ENCODE assay signal across 11 cellular contexts in genomic region chr1:234781241-234782056, GRCh38.
A peak's percentile ranks its signal among the peaks of the same experiment; 100 is the strongest.
DNase-seq lines count a peak whose midpoint lies in the region; ATAC-seq and TF ChIP-seq lines count a peak whose summit lies in the region.
"Had no signal": no experiment of that assay in that cellular context is flagged by ENCODE, and none has a peak within 500 bp of the region (broad histone marks: within the 10 kb centered on the region; RNA-seq: fewer than 3 reads in every experiment).

No MANE protein-coding gene starts in this region.

- H3K4me1 ChIP-seq in OCI-LY7 (ENCODE audit: insufficient read depth, low read length, poor library complexity, severe bottlenecking) = no peaks in the 10 kb centered on the region

- no peaks in the 10 kb centered on the region for H3K4me1 Mint-ChIP-seq in stimulated activated memory B cell treated with anti-CD40 and anti-IgM and Interleukin-4, amounts not matched to agents 10 μg/mL and 1 μg/mL and 100 μg/mL, for 72 hours
- H3K4me1 Mint-ChIP-seq: memory B cell had no signal

- no peak overlapping the region for H3K27ac ChIP-seq in OCI-LY7 (ENCODE audit: low read depth, low read length, poor library complexity, severe bottlenecking)
- H3K27ac ChIP-seq: BLaER1 treated with 17β-estradiol and CSF1 and Interleukin-3, amounts not matched to agents 10 nM and 100 nM had no signal

- H3K9me3 Mint-ChIP-seq in stimulated activated memory B cell treated with anti-CD40 and anti-IgM and Interleukin-4, amounts not matched to agents 10 μg/mL and 1 μg/mL and 100 μg/mL, for 72 hours = no peaks in the 10 kb centered on the region
- H3K9me3 Mint-ChIP-seq: memory B cell had no signal

- H3K27me3 Mint-ChIP-seq in stimulated activated memory B cell treated with anti-CD40 and anti-IgM and Interleukin-4, amounts not matched to agents 10 μg/mL and 1 μg/mL and 100 μg/mL, for 72 hours = no peaks in the 10 kb centered on the region
- H3K27me3 Mint-ChIP-seq: memory B cell had no signal

- no peaks in the 10 kb centered on the region for H3K79me2 ChIP-seq in OCI-LY7 (ENCODE audit: insufficient read depth, low read depth, low read length)

- no TSS peak for BruUV-seq in OCI-LY7 (replicated peaks; lab: Mats Ljungman, UMichigan)

- POLR2A ChIA-PET in OCI-LY7 (lab: Charles Lee) = interaction anchor here (0.5 to 1.8 kb wide), 4 partner anchors 9 to 135 kb away, joined by 3 to 6 read pairs (median 4); no protein-coding TSS in a partner anchor

- H3K4me2 ChIP-seq in OCI-LY7 (ENCODE audit: low read length) = no peak overlapping the region
- H3K4me2 ChIP-seq: BLaER1 treated with 17β-estradiol and CSF1 and Interleukin-3, amounts not matched to agents 10 nM and 100 nM had no signal

- no peak overlapping the region for H2AFZ ChIP-seq in OCI-LY7 (ENCODE audit: low read length)

- no peaks in the 10 kb centered on the region for H3K9me3 ChIP-seq in OCI-LY7 (ENCODE audit: low read length)

- TF ChIP-seq CTCF in OCI-LY7 (conservative IDR thresholded peaks at IDR 0.05; ENCODE audit: low read length) = 0 out of 2 replicates have a peak, but pooled peaks have one; percentile 27

- H3K27ac Mint-ChIP-seq in stimulated activated memory B cell treated with anti-CD40 and anti-IgM and Interleukin-4, amounts not matched to agents 10 μg/mL and 1 μg/mL and 100 μg/mL, for 72 hours = no peak overlapping the region
- H3K27ac Mint-ChIP-seq: memory B cell had no signal

- ATAC-seq in stimulated activated memory B cell treated with anti-CD40 and anti-IgM and Interleukin-4, amounts not matched to agents 10 μg/mL and 1 μg/mL and 100 μg/mL, for 72 hours = peak; percentile 73
- ATAC-seq: sciatic nerve had no signal

- no peaks in the 10 kb centered on the region for H3K36me3 ChIP-seq in OCI-LY7 (ENCODE audit: insufficient read depth, low read length)
- H3K36me3 ChIP-seq: BLaER1 treated with 17β-estradiol and CSF1 and Interleukin-3, amounts not matched to agents 10 nM and 100 nM had no signal

- H4K20me1 ChIP-seq in OCI-LY7 (ENCODE audit: insufficient read depth, low read length) = no peaks in the 10 kb centered on the region
- H4K20me1 ChIP-seq: BLaER1 treated with 17β-estradiol and CSF1 and Interleukin-3, amounts not matched to agents 10 nM and 100 nM had no signal

- CTCF ChIA-PET in OCI-LY7 (lab: Charles Lee; ENCODE audit: unreplicated experiment) = interaction anchor here (0.5 kb wide), 1 partner anchor 312 kb away, joined by 3 read pairs; no protein-coding TSS in a partner anchor

- no peaks in the 10 kb centered on the region for H3K9me2 ChIP-seq in OCI-LY7 (ENCODE audit: insufficient read depth, low read length)

- H3K4me3 Mint-ChIP-seq in stimulated activated memory B cell treated with anti-CD40 and anti-IgM and Interleukin-4, amounts not matched to agents 10 μg/mL and 1 μg/mL and 100 μg/mL, for 72 hours = no peak overlapping the region
- H3K4me3 Mint-ChIP-seq: memory B cell had no signal

- DNase-seq in activated naive CD4-positive, alpha-beta T cell treated with Interleukin-2 at 50 U/mL for 16 hours = peak; percentile 44
- DNase-seq in activated naive CD4-positive, alpha-beta T cell (lab: John Stamatoyannopoulos, UW) = no peak
- DNase-seq in OCI-LY7 (ENCODE audit: low spot score) (no peak), iPS-NIHi11 (ENCODE audit: low spot score) (peak; percentile 42), AML-193 (lab: John Stamatoyannopoulos, UW) (no peak), posterior vena cava (ENCODE audit: low spot score) (no peak), OCI-M2 (lab: John Stamatoyannopoulos, UW; ENCODE audit: unreplicated experiment) (no peak)

- H3K36me3 Mint-ChIP-seq in stimulated activated memory B cell treated with anti-CD40 and anti-IgM and Interleukin-4, amounts not matched to agents 10 μg/mL and 1 μg/mL and 100 μg/mL, for 72 hours = no peaks in the 10 kb centered on the region
- H3K36me3 Mint-ChIP-seq: memory B cell had no signal

- intact Hi-C loops in OCI-LY7 (cut with micrococcal nuclease; ENCODE audit: unreplicated experiment) (no loop called here), posterior vena cava (cut with DNase I) (no loop called here)

- H3K4me3 ChIP-seq in OCI-LY7 (ENCODE audit: low read depth, low read length, poor library complexity, severe bottlenecking) = no peak overlapping the region
- H3K4me3 ChIP-seq: BLaER1 treated with 17β-estradiol and CSF1 and Interleukin-3, amounts not matched to agents 10 nM and 100 nM had no signal

Comparison
In these comparisons a context has a peak if more than half of its experiments do, and no peak if none do; other contexts are left out.
1. DNase-seq: peak in activated naive CD4-positive, alpha-beta T cell treated with Interleukin-2 at 50 U/mL for 16 hours (single experiment) and iPS-NIHi11 (single experiment); none in activated naive CD4-positive, alpha-beta T cell (0 of 4), OCI-LY7 (single experiment), AML-193 (0 of 2), posterior vena cava (single experiment) and OCI-M2 (single experiment).